In the genomic region with DNA sequence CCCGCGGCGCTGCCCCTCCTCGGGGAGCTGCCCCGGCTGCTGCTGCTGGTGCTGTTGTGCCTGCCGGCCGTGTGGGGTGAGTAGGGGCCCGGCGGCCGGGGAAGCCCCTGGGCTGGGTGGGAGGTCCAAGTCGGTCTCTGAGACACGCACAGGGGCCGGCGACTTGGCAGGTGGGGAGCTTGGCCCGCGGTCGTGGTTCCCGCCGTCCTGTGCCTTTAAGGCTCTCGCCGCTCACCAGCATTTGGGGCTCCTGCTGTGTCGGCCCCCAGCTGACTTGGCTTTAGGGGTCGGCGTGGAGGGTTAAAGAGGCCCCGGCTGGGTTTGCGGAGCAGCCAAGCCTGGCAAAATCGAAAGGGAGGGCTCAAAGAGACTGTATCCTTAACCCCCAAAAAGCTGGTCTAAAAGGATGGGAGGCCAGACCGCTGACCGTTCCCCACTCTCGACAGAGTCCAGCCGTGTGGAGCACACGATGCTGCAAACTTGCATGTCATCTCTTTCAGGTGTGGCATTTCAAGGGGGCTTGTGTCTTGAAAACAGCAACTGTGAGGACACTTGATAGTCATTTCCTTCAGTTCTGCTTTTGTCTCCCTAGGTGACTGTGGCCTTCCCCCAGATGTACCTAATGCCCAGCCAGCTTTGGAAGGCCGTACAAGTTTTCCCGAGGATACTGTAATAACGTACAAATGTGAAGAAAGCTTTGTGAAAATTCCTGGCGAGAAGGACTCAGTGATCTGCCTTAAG, we compare ENCODE assay signal across 8 cellular contexts. TPM values are rescaled to one million over a fixed set of nuclear protein-coding genes. Genes with fewer than 3 reads are reported as not detected.
DNase-seq lines count a peak whose midpoint lies in the region; ATAC-seq and TF ChIP-seq lines count a peak whose summit lies in the region.

No MANE protein-coding gene starts in this region.

- TF ChIP-seq CTCF in IMR-90 (conservative IDR thresholded peaks at IDR 0.05; ENCODE audit: low read depth, low read length) (no peak), psoas muscle (IDR thresholded peaks at IDR 0.05) (no peak)

- H3K4ac ChIP-seq in IMR-90 (ENCODE audit: low read depth, low read length), result peak overlapping the region; percentile 74

- no peak for ATAC-seq in activated T-cell treated with anti-CD3 and anti-CD28 coated beads, Interleukin-2, amount 50 U/mL, for 4 hours
- ATAC-seq in IMR-90 (ENCODE audit: low read depth), result peak; percentile 9; the same call in 1 of the 2 replicates
- ATAC-seq in activated naive CD4-positive, alpha-beta T cell treated with anti-CD3 and anti-CD28 coated beads, Interleukin-2, amount 50 U/mL, for 72 hours, result no peak
- peak; percentile 17 to 40 for ATAC-seq in left cardiac atrium
- ATAC-seq in psoas muscle, result peak; percentile 2 to 60 (median 17)
- no peak for ATAC-seq in esophagus mucosa
- no peak for ATAC-seq in HG03521 (IDR thresholded peaks at IDR 0.05; ENCODE audit: unreplicated experiment)

- peak overlapping the region; percentile 85 for H3K23ac ChIP-seq in IMR-90 (ENCODE audit: low read depth, low read length)

- peak overlapping the region; percentile 91 for H2AK9ac ChIP-seq in IMR-90 (replicated peaks; ENCODE audit: low read depth, low read length, poor library complexity)

- peak overlapping the region; percentile 3; the same call in 2 of the 3 replicates for H2BK15ac ChIP-seq in IMR-90 (ENCODE audit: low read depth, low read length)

- peak overlapping the region; percentile 99 for H2AFZ ChIP-seq in IMR-90 (replicated peaks; ENCODE audit: low read length, poor library complexity)

- peak overlapping the region; percentile 8 for H3K18ac ChIP-seq in IMR-90 (ENCODE audit: low read depth, low read length)

- peak overlapping the region; percentile 21; the same call in 1 of the 2 replicates for H2BK20ac ChIP-seq in IMR-90 (ENCODE audit: low read depth, low read length)

- TSS peak; percentile 72 for BruUV-seq in IMR-90 (replicated peaks; lab: Mats Ljungman, UMichigan)

- H3K14ac ChIP-seq in IMR-90 (replicated peaks; ENCODE audit: low read depth, low read length), result peak overlapping the region; percentile 76

- no peaks in the 10 kb centered on the region for H3K27me3 ChIP-seq in IMR-90 (ENCODE audit: control insufficient read depth, insufficient read depth, low read length)
- H3K27me3 ChIP-seq in psoas muscle (ENCODE audit: insufficient read depth in 3 of 3, low read length in 2 of 3), result no peaks in the 10 kb centered on the region

- H4K20me1 ChIP-seq in IMR-90 (ENCODE audit: insufficient read depth, low read length), result no peaks in the 10 kb centered on the region

- H3K56ac ChIP-seq in IMR-90 (ENCODE audit: extremely low read depth, insufficient read depth, low read length), result peak overlapping the region; percentile 70; the same call in 1 of the 2 replicates

- peak overlapping the region; percentile 38; the same call in 1 of the 2 replicates for H4K91ac ChIP-seq in IMR-90 (ENCODE audit: insufficient read depth, low read depth, low read length)

- H2AK5ac ChIP-seq in IMR-90 (ENCODE audit: low read depth, low read length), result no peak overlapping the region

- H3K36me3 Mint-ChIP-seq in activated T-cell treated with anti-CD3 and anti-CD28 coated beads, Interleukin-2, amount 50 U/mL, for 4 hours (ENCODE audit: insufficient read depth), result peaks cover 24% of the 10 kb centered on the region
- peaks cover 27 to 32% of the 10 kb centered on the region in 2 donors for H3K36me3 Mint-ChIP-seq in activated naive CD4-positive, alpha-beta T cell treated with anti-CD3 and anti-CD28 coated beads, Interleukin-2, amount 50 U/mL, for 72 hours

- peaks cover 5% of the 10 kb centered on the region for H3K36me3 ChIP-seq in IMR-90 (ENCODE audit: control insufficient read depth, insufficient read depth, low read length)
- peaks cover 2 to 43% of the 10 kb centered on the region in 2 donors for H3K36me3 ChIP-seq in psoas muscle (ENCODE audit: insufficient read depth in 1 of 2, low read depth in 1 of 2)

- no peaks in the 10 kb centered on the region for H3K9me3 Mint-ChIP-seq in activated T-cell treated with anti-CD3 and anti-CD28 coated beads, Interleukin-2, amount 50 U/mL, for 4 hours
- H3K9me3 Mint-ChIP-seq in activated naive CD4-positive, alpha-beta T cell treated with anti-CD3 and anti-CD28 coated beads, Interleukin-2, amount 50 U/mL, for 72 hours, result no peaks in the 10 kb centered on the region

- peaks cover 5% of the 10 kb centered on the region; the same call in 1 of the 2 replicates for H3K9me1 ChIP-seq in IMR-90 (ENCODE audit: insufficient read depth, low read length)

- peaks cover under 1% of the 10 kb centered on the region; the same call in 1 of the 2 replicates for H3K4me1 ChIP-seq in IMR-90 (ENCODE audit: control insufficient read depth, insufficient read depth, low read length)
- H3K4me1 ChIP-seq in psoas muscle, result peaks cover 39% of the 10 kb centered on the region

- H3K9me3 ChIP-seq in IMR-90 (ENCODE audit: control insufficient read depth, insufficient read depth, low read length), result no peaks in the 10 kb centered on the region
- no peaks in the 10 kb centered on the region for H3K9me3 ChIP-seq in psoas muscle

- no peak for DNase-seq in activated T-cell treated with anti-CD3 and anti-CD28 coated beads, Interleukin-2, amount 50 U/mL, for 4 hours
- no peak for DNase-seq in activated T-cell treated with anti-CD3 and anti-CD28 coated beads, Interleukin-2, amount 50 U/mL, for 48 hours
- DNase-seq in IMR-90 (no peak), left cardiac atrium (no peak), psoas muscle (no peak)
- DNase-seq in activated naive CD4-positive, alpha-beta T cell treated with anti-CD3 and anti-CD28 coated beads, Interleukin-2, amount 50 U/mL, for 72 hours (ENCODE audit: low spot score in 2 of 2), result no peak

- peak overlapping the region in 1 of 2 experiments; percentile 69; a peak in 2 of 4 replicates for H4K8ac ChIP-seq in IMR-90 (ENCODE audit: low read depth in 2 of 2, low read length in 2 of 2)

- dilution Hi-C loops in IMR-90 (cut with HindIII; ENCODE audit: low sequenced_read_pairs, unreplicated experiment), result no loop called here

- H3K4me3 ChIP-seq in IMR-90 (ENCODE audit: insufficient read depth, low read depth, low read length) (peak overlapping the region; percentile 63), psoas muscle (peak overlapping the region; percentile 96)

- H2BK5ac ChIP-seq in IMR-90 (ENCODE audit: low read depth, low read length, poor library complexity, severe bottlenecking), result peak overlapping the region; percentile 54

- POLR2A ChIA-PET in IMR-90 (lab: Charles Lee; ENCODE audit: unreplicated experiment), result no interaction called here

- CTCF ChIA-PET in IMR-90 (lab: Yijun Ruan, JAX), result interaction anchor here (0.7 to 1.7 kb wide), 3 partner anchors 22 to 83 kb away, joined by 3 to 6 read pairs (median 3); no protein-coding TSS in a partner anchor

- no peak for TF ChIP-seq POLR2A in IMR-90 (IDR thresholded peaks at IDR 0.05; ENCODE audit: low read depth, low read length)

- H3K9ac ChIP-seq in IMR-90 (ENCODE audit: low read depth, low read length), result peak overlapping the region; percentile 83

- H3K79me1 ChIP-seq in IMR-90 (ENCODE audit: low read depth in 1 of 2, low read length in 2 of 2), result peaks cover 0 to 8% of the 10 kb centered on the region in 2 experiments; a peak in 2 of 4 replicates

- H4K5ac ChIP-seq in IMR-90 (ENCODE audit: low read depth, low read length), result peak overlapping the region; percentile 19; the same call in 1 of the 2 replicates

- peak overlapping the region; percentile 88 for H3K4me3 Mint-ChIP-seq in activated T-cell treated with anti-CD3 and anti-CD28 coated beads, Interleukin-2, amount 50 U/mL, for 4 hours

- peak overlapping the region; percentile 28; the same call in 1 of the 2 replicates for H3K27ac ChIP-seq in IMR-90 (ENCODE audit: insufficient read depth, low read length)
- H3K27ac ChIP-seq in psoas muscle, result peak overlapping the region; percentile 98

- peaks cover 31% of the 10 kb centered on the region for H3K4me1 Mint-ChIP-seq in activated T-cell treated with anti-CD3 and anti-CD28 coated beads, Interleukin-2, amount 50 U/mL, for 4 hours (ENCODE audit: low read depth)

- H3K27me3 Mint-ChIP-seq in activated T-cell treated with anti-CD3 and anti-CD28 coated beads, Interleukin-2, amount 50 U/mL, for 4 hours (ENCODE audit: low read depth), result no peaks in the 10 kb centered on the region

- peak overlapping the region; percentile 69 for H2BK120ac ChIP-seq in IMR-90 (ENCODE audit: low read depth, low read length)

- intact Hi-C loops in IMR-90 (cut with micrococcal nuclease) (loop anchor here (2.0 kb wide), 3 partner anchors 71 to 237 kb away; no protein-coding TSS in a partner anchor), left cardiac atrium (cut with DNase I) (no loop called here), psoas muscle (cut with DNase I) (no loop called here)

- H3K4me2 ChIP-seq in IMR-90 (ENCODE audit: low read depth, low read length), result peak overlapping the region; percentile 90

- WGBS in IMR-90 (ENCODE audit: extremely low coverage in 2 of 2, insufficient read length in 1 of 2), 2 experiments, result 0% methylated on average over 4 of the region's 36 CpGs; no CpG with 5 or more reads in 1 of the 2 experiments
- WGBS in psoas muscle, 3 donors, result 0 to 1% (median 1%) methylated on average over 36 of the region's 36 CpGs

- peak overlapping the region; percentile 99 to 100 for H3K27ac Mint-ChIP-seq in activated naive CD4-positive, alpha-beta T cell treated with anti-CD3 and anti-CD28 coated beads, Interleukin-2, amount 50 U/mL, for 72 hours

- TF ChIP-seq RAD21 in IMR-90 (IDR thresholded peaks at IDR 0.05; ENCODE audit: low read length), result no peak

- in situ Hi-C loops in IMR-90 (cut with MboI; ENCODE audit: low sequenced_read_pairs), result no loop called here

TF ChIP-seq in IMR-90, 13 proteins besides CTCF, POLR2A, EP300 and RAD21 (continues in another document):
- TF ChIP-seq RCOR1 (IDR thresholded peaks at IDR 0.05; ENCODE audit: insufficient replicate concordance, low read length) (no peak), CEBPB (IDR thresholded peaks at IDR 0.05; ENCODE audit: low read depth, low read length) (no peak), FOS (IDR thresholded peaks at IDR 0.05; ENCODE audit: low read depth, low read length) (no peak)

RNA-seq across cellular contexts. Expression of gene CD55, which starts 0.5 kb away (rescaled TPM):
- total RNA-seq in activated T-cell treated with anti-CD3 and anti-CD28 coated beads, Interleukin-2, amount 50 U/mL, for 4 hours, result 100 to 1,000 TPM; 103 to 119 (median 103) TPM
- 6.6 and 9.7 TPM in 2 replicates for total RNA-seq in IMR-90 (2012; rRNA removed)
- 11.5 and 11.6 TPM in 2 replicates for polyA plus RNA-seq in IMR-90 (2012; rRNA removed)
- 5.7 and 11.0 TPM in 2 replicates for polyA plus RNA-seq in IMR-90 (2012; cell fraction: cytosol; rRNA removed)
- polyA plus RNA-seq in IMR-90 (2012; cell fraction: nucleus; rRNA removed; ENCODE audit: low replicate concordance), result 1.7 and 7.2 TPM in 2 replicates
- 100 to 1,000 TPM in 1 of 2 donors, 10 to 100 TPM in 1; 55.1 to 141 TPM for total RNA-seq in activated naive CD4-positive, alpha-beta T cell treated with anti-CD3 and anti-CD28 coated beads, Interleukin-2, amount 50 U/mL, for 72 hours
- total RNA-seq in left cardiac atrium, result 10 to 100 TPM; 65.1 to 94.5 TPM
- 100 to 1,000 TPM in 2 of 4 donors, 10 to 100 TPM in 2; 44.2 to 108 (median 81.9) TPM for total RNA-seq in psoas muscle
- polyA plus RNA-seq in psoas muscle, result 100 to 1,000 TPM in 2 of 3 donors, 10 to 100 TPM in 1; 85.6 to 318 (median 121) TPM
- total RNA-seq in esophagus mucosa, result 54.1 TPM

Comparison
In these comparisons a context has a peak if more than half of its experiments do, and no peak if none do; other contexts are left out.
1. ATAC-seq: peak in IMR-90 (single experiment), left cardiac atrium (2 of 2) and psoas muscle (4 of 4); none in activated T-cell treated with anti-CD3 and anti-CD28 coated beads, Interleukin-2, amount 50 U/mL, for 4 hours (0 of 2), activated naive CD4-positive, alpha-beta T cell treated with anti-CD3 and anti-CD28 coated beads, Interleukin-2, amount 50 U/mL, for 72 hours (0 of 2), esophagus mucosa (single experiment) and HG03521 (single experiment).